In genomic region chr22:30196141-30196866, GRCh38 we compare ENCODE assay signal across 8 cellular contexts. TPM values are rescaled to one million over a fixed set of nuclear protein-coding genes. Genes with fewer than 3 reads are reported as not detected.
A peak's percentile ranks its signal among the peaks of the same experiment; 100 is the strongest.
DNase-seq lines count a peak whose midpoint lies in the region; ATAC-seq and TF ChIP-seq lines count a peak whose summit lies in the region.

No MANE protein-coding gene starts in this region.

- H3K9ac ChIP-seq in PC-3 (ENCODE audit: low read length): peak overlapping the region; percentile 92

- no TSS peak for BruUV-seq in PC-3 (replicated peaks; lab: Mats Ljungman, UMichigan)

- CTCF ChIA-PET in CD4-positive, alpha-beta T cell (lab: Charles Lee): interaction anchor here (1.0 kb wide), 1 partner anchor 724 kb away, joined by 3 read pairs; no protein-coding TSS in a partner anchor
- CTCF ChIA-PET in PC-3 (lab: Charles Lee): interaction anchor here (0.5 kb wide), 1 partner anchor 84 kb away, joined by 3 read pairs; no protein-coding TSS in a partner anchor
- CTCF ChIA-PET in activated naive CD4-positive, alpha-beta T cell treated with anti-CD3 and anti-CD28 coated beads, Interleukin-2, amount 10 ng/mL, durations not matched to agents 7 days and 5 days (lab: Charles Lee): interaction anchor here (1.1 to 2.3 kb wide), 2 partner anchors 20 to 88 kb away, joined by 3 to 4 read pairs; no protein-coding TSS in a partner anchor

- peak overlapping the region; percentile 66 for H3K4me3 Mint-ChIP-seq in CD4-positive, alpha-beta T cell
- peak overlapping the region; percentile 29 for H3K4me3 Mint-ChIP-seq in activated naive CD4-positive, alpha-beta T cell treated with anti-CD3 and anti-CD28 coated beads, Interleukin-2, amount 10 ng/mL, durations not matched to agents 7 days and 5 days

- H3K9me3 Mint-ChIP-seq in CD4-positive, alpha-beta T cell: no peaks in the 10 kb centered on the region
- peaks cover 5% of the 10 kb centered on the region for H3K9me3 Mint-ChIP-seq in activated naive CD4-positive, alpha-beta T cell treated with anti-CD3 and anti-CD28 coated beads, Interleukin-2, amount 10 ng/mL, durations not matched to agents 7 days and 5 days

- H2AFZ ChIP-seq in PC-3 (ENCODE audit: low read length): no peak overlapping the region

- H3K36me3 ChIP-seq in PC-3 (ENCODE audit: low read depth, low read length) (no peaks in the 10 kb centered on the region), left ventricle myocardium inferior (no peaks in the 10 kb centered on the region)

- no peaks in the 10 kb centered on the region for H3K36me3 Mint-ChIP-seq in CD4-positive, alpha-beta T cell (ENCODE audit: low read depth)
- H3K36me3 Mint-ChIP-seq in activated naive CD4-positive, alpha-beta T cell treated with anti-CD3 and anti-CD28 coated beads, Interleukin-2, amount 10 ng/mL, durations not matched to agents 7 days and 5 days: peaks cover 10% of the 10 kb centered on the region

- H3K27ac Mint-ChIP-seq in CD4-positive, alpha-beta T cell: peak overlapping the region; percentile 73
- peak overlapping the region; percentile 95 for H3K27ac Mint-ChIP-seq in activated naive CD4-positive, alpha-beta T cell treated with anti-CD3 and anti-CD28 coated beads, Interleukin-2, amount 10 ng/mL, durations not matched to agents 7 days and 5 days

- H3K4me1 ChIP-seq in PC-3 (ENCODE audit: insufficient read depth, low read length) (peaks cover 56% of the 10 kb centered on the region), left ventricle myocardium inferior (peaks cover 24% of the 10 kb centered on the region)

- intact Hi-C loops in CD4-positive, alpha-beta T cell (cut with DNase I, micrococcal nuclease): no loop called here
- intact Hi-C loops in PC-3 (cut with micrococcal nuclease): loop anchor here (1.0 to 2.0 kb wide), 3 partner anchors 9 to 57 kb away; no protein-coding TSS in a partner anchor
- intact Hi-C loops in left ventricle myocardium inferior (cut with micrococcal nuclease): no loop called here

- no peaks in the 10 kb centered on the region for H4K20me1 ChIP-seq in PC-3 (ENCODE audit: low read length)

- H3K27ac ChIP-seq in CD4-positive, alpha-beta T cell (ENCODE audit: low read depth, low read length): no peak overlapping the region
- peak overlapping the region; percentile 99 for H3K27ac ChIP-seq in PC-3 (ENCODE audit: low read length)
- H3K27ac ChIP-seq in left ventricle myocardium inferior (replicated peaks): peak overlapping the region; percentile 79

- H3K9me2 ChIP-seq in PC-3 (replicated peaks; ENCODE audit: low read length): no peaks in the 10 kb centered on the region

- H3K4me3 ChIP-seq in PC-3 (ENCODE audit: low read length): no peak overlapping the region
- peak overlapping the region; percentile 26 for H3K4me3 ChIP-seq in left ventricle myocardium inferior
- no peak overlapping the region for H3K4me3 ChIP-seq in retinal pigment epithelial cell (ENCODE audit: low read length)

- H3K4me1 Mint-ChIP-seq in CD4-positive, alpha-beta T cell (ENCODE audit: low read depth): peaks cover 59% of the 10 kb centered on the region
- H3K4me1 Mint-ChIP-seq in activated naive CD4-positive, alpha-beta T cell treated with anti-CD3 and anti-CD28 coated beads, Interleukin-2, amount 10 ng/mL, durations not matched to agents 7 days and 5 days: peaks cover 75% of the 10 kb centered on the region

- peak; percentile 64 for ATAC-seq in CD4-positive, alpha-beta T cell (ENCODE audit: poor library complexity)
- ATAC-seq in PC-3 (peak; percentile 69), HG03280 (IDR thresholded peaks at IDR 0.05; ENCODE audit: unreplicated experiment) (no peak)

- no peaks in the 10 kb centered on the region for H3K79me2 ChIP-seq in PC-3 (ENCODE audit: low read length)

- TF ChIP-seq CTCF in CD4-positive, alpha-beta T cell (IDR thresholded peaks at IDR 0.05): no peak
- no peak for TF ChIP-seq CTCF in PC-3 (conservative IDR thresholded peaks at IDR 0.05; ENCODE audit: low read depth, low read length)
- no peak for TF ChIP-seq CTCF in left ventricle myocardium inferior (IDR thresholded peaks at IDR 0.05; ENCODE audit: borderline replicate concordance)
- no peak for TF ChIP-seq CTCF in retinal pigment epithelial cell (conservative IDR thresholded peaks at IDR 0.05; ENCODE audit: low read depth, low read length)

- POLR2A ChIA-PET in CD4-positive, alpha-beta T cell (lab: Charles Lee): interaction anchor here (1.4 kb wide), 1 partner anchor 25 kb away, joined by 3 read pairs; no protein-coding TSS in a partner anchor
- POLR2A ChIA-PET in PC-3 (lab: Charles Lee; ENCODE audit: unreplicated experiment): interaction anchor here (0.5 to 1.7 kb wide), 8 partner anchors 9 to 53 kb away, joined by 3 to 17 read pairs (median 5); no protein-coding TSS in a partner anchor

- H3K27me3 Mint-ChIP-seq in CD4-positive, alpha-beta T cell: no peaks in the 10 kb centered on the region
- H3K27me3 Mint-ChIP-seq in activated naive CD4-positive, alpha-beta T cell treated with anti-CD3 and anti-CD28 coated beads, Interleukin-2, amount 10 ng/mL, durations not matched to agents 7 days and 5 days: no peaks in the 10 kb centered on the region

- H3K27me3 ChIP-seq in CD4-positive, alpha-beta T cell (ENCODE audit: control insufficient read depth, insufficient read depth, low read length): no peaks in the 10 kb centered on the region
- H3K27me3 ChIP-seq in PC-3 (ENCODE audit: low read length): no peaks in the 10 kb centered on the region
- H3K27me3 ChIP-seq in left ventricle myocardium inferior (ENCODE audit: low read depth): peaks cover 77% of the 10 kb centered on the region

- 0 out of 2 replicates have a peak overlapping the region, but pooled peaks have one; percentile 4 for H3K4me2 ChIP-seq in PC-3 (ENCODE audit: low read length)

- no peaks in the 10 kb centered on the region for H3K9me3 ChIP-seq in CD4-positive, alpha-beta T cell (ENCODE audit: control insufficient read depth, low read length)
- H3K9me3 ChIP-seq in PC-3 (ENCODE audit: low read length) (no peaks in the 10 kb centered on the region), left ventricle myocardium inferior (replicated peaks) (no peaks in the 10 kb centered on the region)

- peak in 6 of 10 experiments; percentile 7 to 44 (median 12) for DNase-seq in CD4-positive, alpha-beta T cell
- DNase-seq in HK-2 (ENCODE audit: unreplicated experiment): peak; percentile 92
- peak; percentile 93 for DNase-seq in PC-3
- DNase-seq in activated naive CD4-positive, alpha-beta T cell treated with anti-CD3 and anti-CD28 coated beads, Interleukin-2, amount 10 ng/mL, durations not matched to agents 7 days and 5 days: peak; percentile 67
- DNase-seq in left ventricle myocardium inferior: peak; percentile 78
- DNase-seq in retinal pigment epithelial cell (ENCODE audit: low read depth): peak; percentile 100
- DNase-seq in D341Med (ENCODE audit: low spot score): no peak

- H3F3A ChIP-seq in PC-3 (ENCODE audit: low read length, unreplicated experiment): peaks cover 25% of the 10 kb centered on the region

RNA-seq across cellular contexts. Expression of gene LIF, which starts 50.3 kb away (rescaled TPM):
- under 1 TPM; 0.17 to 0.30 TPM for total RNA-seq in CD4-positive, alpha-beta T cell
- total RNA-seq in PC-3 (2014; rRNA removed): 64.1 and 71.6 TPM in 2 replicates
- 0.16 TPM for total RNA-seq in left ventricle myocardium inferior

Comparison
In these comparisons a context has a peak if more than half of its experiments do, and no peak if none do; other contexts are left out.
1. RNA of gene LIF, which starts 50.3 kb away (total RNA-seq): 64.1 to 71.6 TPM in PC-3; 0.17 to 0.30 TPM in CD4-positive, alpha-beta T cell and 0.16 TPM in left ventricle myocardium inferior (single experiment); every median in the first group is over 10 times any median in the second.